ENCODE assay signal across 19 cellular contexts in the genomic region with DNA sequence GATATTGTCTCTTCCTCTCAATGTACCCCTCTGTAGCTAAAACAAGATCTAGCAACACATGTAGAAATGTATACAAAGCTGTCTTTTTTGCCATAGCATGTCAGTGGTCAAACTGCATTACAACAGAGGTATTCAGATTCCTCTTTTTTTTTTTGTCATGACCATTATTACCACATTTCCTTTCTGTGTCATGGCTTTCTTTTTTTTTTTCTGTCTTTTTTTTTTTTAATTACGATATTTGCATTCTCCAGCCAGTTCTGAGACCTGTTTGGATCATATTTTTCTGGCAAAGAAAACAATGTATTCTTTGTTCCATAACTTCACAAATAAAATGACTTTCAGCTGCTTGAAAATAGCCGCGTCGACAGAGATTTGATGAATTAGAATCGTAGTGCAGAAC. TPM values are rescaled to one million over a fixed set of nuclear protein-coding genes. Genes with fewer than 3 reads are reported as not detected.
DNase-seq lines count a peak whose midpoint lies in the region; ATAC-seq and TF ChIP-seq lines count a peak whose summit lies in the region.
"Had no signal": no experiment of that assay in that cellular context is flagged by ENCODE, and none has a peak within 500 bp of the region (broad histone marks: within the 10 kb centered on the region; RNA-seq: fewer than 3 reads in every experiment).

No MANE protein-coding gene starts in this region.

- no peak; the same call in 1 of the 2 replicates for ATAC-seq in IMR-90 (ENCODE audit: low read depth)
- ATAC-seq in activated T-cell treated with anti-CD3 and anti-CD28 coated beads, Interleukin-2, amount 50 U/mL, for 4 hours: no peak
- ATAC-seq: activated CD4-positive, alpha-beta T cell treated with anti-CD3 and anti-CD28 coated beads for 36 hours; body of pancreas had no signal

- H3K4me3 ChIP-seq in IMR-90 (ENCODE audit: insufficient read depth, low read depth, low read length): no peak overlapping the region
- H3K4me3 ChIP-seq in SJCRH30: peak overlapping the region; percentile 4; the same call in 1 of the 2 replicates
- H3K4me3 ChIP-seq in fibroblast of villous mesenchyme (ENCODE audit: low read depth, low read length): no peak overlapping the region
- no peak overlapping the region for H3K4me3 ChIP-seq in smooth muscle cell
- H3K4me3 ChIP-seq: body of pancreas, MG63, thyroid gland had no signal

- H4K20me1 ChIP-seq in IMR-90 (ENCODE audit: insufficient read depth, low read length): no peaks in the 10 kb centered on the region
- H4K20me1 ChIP-seq in smooth muscle cell (ENCODE audit: low read depth): no peaks in the 10 kb centered on the region

- H3K9me3 Mint-ChIP-seq in activated T-cell treated with anti-CD3 and anti-CD28 coated beads, Interleukin-2, amount 50 U/mL, for 4 hours: no peaks in the 10 kb centered on the region
- H3K9me3 Mint-ChIP-seq: activated naive CD4-positive, alpha-beta T cell treated with anti-CD3 and anti-CD28 coated beads for 36 hours; CD4-positive, CD25-positive, alpha-beta regulatory T cell; memory B cell; nephron had no signal

- no peaks in the 10 kb centered on the region for H3F3A ChIP-seq in smooth muscle cell (ENCODE audit: low read depth)

- no peak overlapping the region for H4K5ac ChIP-seq in IMR-90 (ENCODE audit: low read depth, low read length)

- no peaks in the 10 kb centered on the region; a peak in 1 of 4 replicates for H3K79me1 ChIP-seq in IMR-90 (ENCODE audit: low read depth in 1 of 2, low read length in 2 of 2)

- WGBS in IMR-90 (ENCODE audit: extremely low coverage in 2 of 2, insufficient read length in 1 of 2), 2 experiments: no CpG with 5 or more reads among the region's 5 CpGs
- WGBS in smooth muscle cell (ENCODE audit: low lambda C conversion rate): 76% methylated on average over 5 of the region's 5 CpGs

- no peak overlapping the region for H3K18ac ChIP-seq in IMR-90 (ENCODE audit: low read depth, low read length)

- no peak overlapping the region for H2AK5ac ChIP-seq in IMR-90 (ENCODE audit: low read depth, low read length)

- peaks cover 2% of the 10 kb centered on the region for H3K27me3 Mint-ChIP-seq in activated T-cell treated with anti-CD3 and anti-CD28 coated beads, Interleukin-2, amount 50 U/mL, for 4 hours (ENCODE audit: low read depth)
- H3K27me3 Mint-ChIP-seq: activated CD4-positive, alpha-beta T cell treated with anti-CD3 and anti-CD28 coated beads for 36 hours; CD4-positive, CD25-positive, alpha-beta regulatory T cell; memory B cell had no signal

- H3K36me3 Mint-ChIP-seq in activated T-cell treated with anti-CD3 and anti-CD28 coated beads, Interleukin-2, amount 50 U/mL, for 4 hours (ENCODE audit: insufficient read depth): no peaks in the 10 kb centered on the region
- H3K36me3 Mint-ChIP-seq: CD4-positive, CD25-positive, alpha-beta regulatory T cell; memory B cell had no signal

- dilution Hi-C loops in IMR-90 (cut with HindIII; ENCODE audit: low sequenced_read_pairs, unreplicated experiment): no loop called here

- no peaks in the 10 kb centered on the region for H3K36me3 ChIP-seq in IMR-90 (ENCODE audit: control insufficient read depth, insufficient read depth, low read length)
- H3K36me3 ChIP-seq in SJCRH30: no peaks in the 10 kb centered on the region
- no peaks in the 10 kb centered on the region for H3K36me3 ChIP-seq in smooth muscle cell (ENCODE audit: low read depth)
- H3K36me3 ChIP-seq: MG63, thyroid gland had no signal

- intact Hi-C loops in IMR-90 (cut with micrococcal nuclease): no loop called here

- H3K56ac ChIP-seq in IMR-90 (ENCODE audit: extremely low read depth, insufficient read depth, low read length): no peak overlapping the region

- H3K79me2 ChIP-seq in smooth muscle cell (ENCODE audit: low read depth): no peaks in the 10 kb centered on the region

- no peak overlapping the region for H3K4me3 Mint-ChIP-seq in activated T-cell treated with anti-CD3 and anti-CD28 coated beads, Interleukin-2, amount 50 U/mL, for 4 hours
- H3K4me3 Mint-ChIP-seq: activated CD4-positive, alpha-beta T cell treated with anti-CD3 and anti-CD28 coated beads for 36 hours; activated naive CD4-positive, alpha-beta T cell treated with anti-CD3 and anti-CD28 coated beads for 36 hours; CD4-positive, CD25-positive, alpha-beta regulatory T cell; memory B cell; nephron had no signal

- POLR2A ChIA-PET in IMR-90 (lab: Charles Lee; ENCODE audit: unreplicated experiment): no interaction called here

- no peak overlapping the region for H2BK5ac ChIP-seq in IMR-90 (ENCODE audit: low read depth, low read length, poor library complexity, severe bottlenecking)

- H2BK15ac ChIP-seq in IMR-90 (ENCODE audit: low read depth, low read length): no peak overlapping the region

- H3K4me2 ChIP-seq in IMR-90 (ENCODE audit: low read depth, low read length) (no peak overlapping the region), smooth muscle cell (no peak overlapping the region)

- no peak overlapping the region for H2AK9ac ChIP-seq in IMR-90 (replicated peaks; ENCODE audit: low read depth, low read length, poor library complexity)

- H4K91ac ChIP-seq in IMR-90 (ENCODE audit: insufficient read depth, low read depth, low read length): no peak overlapping the region

- DNase-seq in IMR-90 (peak; percentile 65), SJCRH30 (peak in 1 of 2 experiments; percentile 37), fibroblast of villous mesenchyme (ENCODE audit: low read depth) (peak; percentile 18), smooth muscle cell (lab: John Stamatoyannopoulos, UW; ENCODE audit: unreplicated experiment) (no peak), NK-92 (lab: John Stamatoyannopoulos, UW; ENCODE audit: unreplicated experiment) (no peak), NCI-H187 treated with DMSO at 0.1 percent for 48 hours (lab: John Stamatoyannopoulos, UW) (no peak)
- no peak for DNase-seq in activated T-cell treated with anti-CD3 and anti-CD28 coated beads, Interleukin-2, amount 50 U/mL, for 4 hours
- DNase-seq: activated CD4-positive, alpha-beta T cell treated with anti-CD3 and anti-CD28 coated beads for 36 hours; activated CD8-positive, alpha-beta memory T cell treated with anti-CD3 and anti-CD28 coated beads, Interleukin-2, amount 50 U/mL, for 4 hours; activated naive CD4-positive, alpha-beta T cell treated with anti-CD3 and anti-CD28 coated beads for 36 hours; body of pancreas; CD4-positive, CD25-positive, alpha-beta regulatory T cell; MG63; NCI-H69; T-helper 9 cell; thyroid gland had no signal

- H3K9me1 ChIP-seq in IMR-90 (ENCODE audit: insufficient read depth, low read length): peaks cover 6% of the 10 kb centered on the region

- in situ Hi-C loops in IMR-90 (cut with MboI; ENCODE audit: low sequenced_read_pairs): no loop called here

- H4K8ac ChIP-seq in IMR-90 (ENCODE audit: low read depth in 2 of 2, low read length in 2 of 2): no peak overlapping the region

- H3K4me1 ChIP-seq in IMR-90 (ENCODE audit: control insufficient read depth, insufficient read depth, low read length) (peaks cover 6% of the 10 kb centered on the region), SJCRH30 (peaks cover 22% of the 10 kb centered on the region), smooth muscle cell (ENCODE audit: low read depth) (peaks cover 6% of the 10 kb centered on the region)
- H3K4me1 ChIP-seq: body of pancreas had no signal

- H3K27ac ChIP-seq in IMR-90 (ENCODE audit: insufficient read depth, low read length): no peak overlapping the region
- H3K27ac ChIP-seq in SJCRH30: 0 out of 2 replicates have a peak overlapping the region, but pooled peaks have one; percentile 6
- H3K27ac ChIP-seq in smooth muscle cell (ENCODE audit: low read depth): peak overlapping the region; percentile 60

- H3K27me3 ChIP-seq in IMR-90 (ENCODE audit: control insufficient read depth, insufficient read depth, low read length): no peaks in the 10 kb centered on the region
- H3K27me3 ChIP-seq in SJCRH30: no peaks in the 10 kb centered on the region
- H3K27me3 ChIP-seq in smooth muscle cell (ENCODE audit: low read depth): no peaks in the 10 kb centered on the region
- H3K27me3 ChIP-seq: body of pancreas, MG63, thyroid gland had no signal

- no peak overlapping the region for H2BK120ac ChIP-seq in IMR-90 (ENCODE audit: low read depth, low read length)

- CTCF ChIA-PET in IMR-90 (lab: Yijun Ruan, JAX): interaction anchor here (0.6 to 1.6 kb wide), 4 partner anchors 11 to 1601 kb away, joined by 4 to 7 read pairs (median 4); no protein-coding TSS in a partner anchor

- no peak overlapping the region for H3K9ac ChIP-seq in IMR-90 (ENCODE audit: low read depth, low read length)
- no peak overlapping the region for H3K9ac ChIP-seq in smooth muscle cell (ENCODE audit: low read depth)

- no peaks in the 10 kb centered on the region for H3K9me3 ChIP-seq in IMR-90 (ENCODE audit: control insufficient read depth, insufficient read depth, low read length)
- no peaks in the 10 kb centered on the region for H3K9me3 ChIP-seq in SJCRH30 (replicated peaks)
- H3K9me3 ChIP-seq in smooth muscle cell (replicated peaks; ENCODE audit: low read depth): no peaks in the 10 kb centered on the region
- H3K9me3 ChIP-seq: body of pancreas, MG63, thyroid gland had no signal

- H2AFZ ChIP-seq in IMR-90 (replicated peaks; ENCODE audit: low read length, poor library complexity) (no peak overlapping the region), smooth muscle cell (ENCODE audit: low read depth) (no peak overlapping the region)

- no peak overlapping the region for H3K14ac ChIP-seq in IMR-90 (replicated peaks; ENCODE audit: low read depth, low read length)

- TF ChIP-seq CTCF in IMR-90 (conservative IDR thresholded peaks at IDR 0.05; ENCODE audit: low read depth, low read length): no peak
- TF ChIP-seq CTCF in fibroblast of villous mesenchyme (IDR thresholded peaks at IDR 0.05; ENCODE audit: insufficient read depth, low read depth, low read length): no peak
- no peak for TF ChIP-seq CTCF in smooth muscle cell (IDR thresholded peaks at IDR 0.05; ENCODE audit: borderline replicate concordance, insufficient read depth, poor library complexity, severe bottlenecking)

- no TSS peak for BruUV-seq in IMR-90 (replicated peaks; lab: Mats Ljungman, UMichigan)

- no peak for TF ChIP-seq POLR2A in IMR-90 (IDR thresholded peaks at IDR 0.05; ENCODE audit: low read depth, low read length)

- no peaks in the 10 kb centered on the region for H3K4me1 Mint-ChIP-seq in activated T-cell treated with anti-CD3 and anti-CD28 coated beads, Interleukin-2, amount 50 U/mL, for 4 hours (ENCODE audit: low read depth)
- H3K4me1 Mint-ChIP-seq: activated CD4-positive, alpha-beta T cell treated with anti-CD3 and anti-CD28 coated beads for 36 hours; CD4-positive, CD25-positive, alpha-beta regulatory T cell; memory B cell had no signal

- H3K23ac ChIP-seq in IMR-90 (ENCODE audit: low read depth, low read length): no peak overlapping the region

- H3K4ac ChIP-seq in IMR-90 (ENCODE audit: low read depth, low read length): no peak overlapping the region

- TF ChIP-seq RAD21 in IMR-90 (IDR thresholded peaks at IDR 0.05; ENCODE audit: low read length): no peak

- no peak overlapping the region for H2BK20ac ChIP-seq in IMR-90 (ENCODE audit: low read depth, low read length)

RNA-seq across cellular contexts. Expression of a gene that starts 27.4 kb away (rescaled TPM):
- total RNA-seq in IMR-90 (2012; rRNA removed): 0.56 and 0.72 TPM in 2 replicates
- polyA plus RNA-seq in IMR-90 (2012; rRNA removed): 0.09 TPM in 1 of 2 replicates, not detected in the other
- polyA plus RNA-seq in IMR-90 (2012; cell fraction: cytosol; rRNA removed): not detected in 2 replicates
- polyA plus RNA-seq in IMR-90 (2012; cell fraction: nucleus; rRNA removed; ENCODE audit: low replicate concordance): 0.23 and 0.39 TPM in 2 replicates
- total RNA-seq in SJCRH30 (2014; rRNA removed; shearing (Covaris generic)): 0.13 TPM in 1 of 2 replicates, not detected in the other
- total RNA-seq in fibroblast of villous mesenchyme: 1.3 and 2.6 TPM in 2 replicates
- 8.3 and 10.4 TPM in 2 replicates for total RNA-seq in smooth muscle cell
- 3.0 and 5.5 TPM in 2 replicates for polyA plus RNA-seq in smooth muscle cell
- not detected for total RNA-seq in activated T-cell treated with anti-CD3 and anti-CD28 coated beads, Interleukin-2, amount 50 U/mL, for 4 hours
- total RNA-seq: activated CD4-positive, alpha-beta T cell treated with anti-CD3 and anti-CD28 coated beads for 36 hours; activated naive CD4-positive, alpha-beta T cell treated with anti-CD3 and anti-CD28 coated beads for 36 hours; CD4-positive, CD25-positive, alpha-beta regulatory T cell; Daoy had no signal
- polyA plus RNA-seq: CD4-positive, CD25-positive, alpha-beta regulatory T cell had no signal

RNA-seq across cellular contexts. Expression of a gene that starts 30.2 kb away (rescaled TPM):
- 8.6 and 15.6 TPM in 2 replicates for total RNA-seq in IMR-90 (2012; rRNA removed)
- 6.0 and 8.7 TPM in 2 replicates for polyA plus RNA-seq in IMR-90 (2012; rRNA removed)
- 3.1 and 7.7 TPM in 2 replicates for polyA plus RNA-seq in IMR-90 (2012; cell fraction: cytosol; rRNA removed)
- polyA plus RNA-seq in IMR-90 (2012; cell fraction: nucleus; rRNA removed; ENCODE audit: low replicate concordance): 16.6 and 16.7 TPM in 2 replicates
- 16.1 and 16.8 TPM in 2 replicates for total RNA-seq in SJCRH30 (2014; rRNA removed; shearing (Covaris generic))
- 47.7 and 54.8 TPM in 2 replicates for total RNA-seq in fibroblast of villous mesenchyme
- 55.6 and 65.3 TPM in 2 replicates for total RNA-seq in smooth muscle cell
- 12.3 and 34.8 TPM in 2 replicates for polyA plus RNA-seq in smooth muscle cell
- 1 to 10 TPM in 1 of 3 donors, under 1 TPM in 2; 0.18 to 1.5 (median 0.79) TPM for total RNA-seq in activated T-cell treated with anti-CD3 and anti-CD28 coated beads, Interleukin-2, amount 50 U/mL, for 4 hours

Comparison
In these comparisons a context has a peak if more than half of its experiments do, and no peak if none do; other contexts are left out.
1. DNase-seq: peak in IMR-90 (single experiment) and fibroblast of villous mesenchyme (single experiment); none in smooth muscle cell (single experiment), activated T-cell treated with anti-CD3 and anti-CD28 coated beads, Interleukin-2, amount 50 U/mL, for 4 hours (single experiment), NK-92 (single experiment) and NCI-H187 treated with DMSO at 0.1 percent for 48 hours (single experiment).